In genomic region chr16:66458853-66459252, GRCh38 we compare ENCODE assay signal across 24 cellular contexts. TPM values are rescaled to one million over a fixed set of nuclear protein-coding genes. Genes with fewer than 3 reads are reported as not detected.
"Had no signal": no experiment of that assay in that cellular context is flagged by ENCODE, and none has a peak within 500 bp of the region (broad histone marks: within the 10 kb centered on the region; RNA-seq: fewer than 3 reads in every experiment).

No MANE protein-coding gene starts in this region.

- H3K36me3 Mint-ChIP-seq: activated naive CD8-positive, alpha-beta T cell; WTC11 had no signal

- H3K27ac Mint-ChIP-seq: activated naive CD4-positive, alpha-beta T cell treated with anti-CD3 and anti-CD28 coated beads for 36 hours; activated naive CD8-positive, alpha-beta T cell; activated T-helper 17 cell treated with anti-CD3 and anti-CD28 coated beads, Interleukin-2, amount 50 U/mL, for 72 hours; T-helper 17 cell had no signal

- DNase-seq: activated CD4-positive, alpha-beta T cell treated with anti-CD3 and anti-CD28 coated beads for 48 hours; activated CD4-positive, alpha-beta T cell treated with anti-CD3 and anti-CD28 coated beads, Interleukin-2, amount 50 U/mL, for 4 hours; activated CD4-positive, CD25-positive, alpha-beta regulatory T cell treated with anti-CD3 and anti-CD28 coated beads, Interleukin-2, amount 50 U/mL, for 72 hours; activated gamma-delta T cell; activated naive CD4-positive, alpha-beta T cell treated with anti-CD3 and anti-CD28 coated beads for 36 hours; activated T-cell treated with anti-CD3 and anti-CD28 coated beads for 4 hours; activated T-cell treated with anti-CD3 and anti-CD28 coated beads, Interleukin-2, amount 50 U/mL, for 48 hours; amygdala; MM.1S; NCI-H1105; NCI-H1436 treated with DMSO at 0.1 percent for 48 hours; NCI-H187; NCI-H2081; NCI-H510A treated with DMSO at 0.1 percent for 48 hours; NCI-H69; NK-92 treated with Interleukin-12 subunit alpha and Interleukin-12 subunit beta, amount 100 ng/mL, for 24 hours; SIG-M5; T-helper 17 cell; T-helper 9 cell had no signal

- H3K9me3 Mint-ChIP-seq: activated naive CD4-positive, alpha-beta T cell treated with anti-CD3 and anti-CD28 coated beads for 36 hours; activated T-helper 17 cell treated with anti-CD3 and anti-CD28 coated beads, Interleukin-2, amount 50 U/mL, for 72 hours; WTC11 had no signal

- H3K4me3 Mint-ChIP-seq: activated naive CD4-positive, alpha-beta T cell treated with anti-CD3 and anti-CD28 coated beads for 36 hours; activated naive CD8-positive, alpha-beta T cell; activated T-helper 17 cell treated with anti-CD3 and anti-CD28 coated beads, Interleukin-2, amount 50 U/mL, for 72 hours; T-helper 17 cell had no signal

- H3K4me1 Mint-ChIP-seq: activated T-helper 17 cell treated with anti-CD3 and anti-CD28 coated beads, Interleukin-2, amount 50 U/mL, for 72 hours; T-helper 17 cell had no signal

- FAIRE-seq: RCC 7860 had no signal

RNA-seq across cellular contexts. Expression of gene BEAN1, which starts 31.8 kb away (rescaled TPM):
- total RNA-seq: activated CD8-positive, alpha-beta memory T cell treated with anti-CD3 and anti-CD28 coated beads for 36 hours; activated naive CD4-positive, alpha-beta T cell treated with anti-CD3 and anti-CD28 coated beads for 36 hours; activated T-helper 17 cell treated with anti-CD3 and anti-CD28 coated beads, Interleukin-2, amount 50 U/mL, for 72 hours; T-helper 17 cell; WTC11 had no signal
